Comparison of ENCODE assay signal across 1 cellular context in the genomic region with DNA sequence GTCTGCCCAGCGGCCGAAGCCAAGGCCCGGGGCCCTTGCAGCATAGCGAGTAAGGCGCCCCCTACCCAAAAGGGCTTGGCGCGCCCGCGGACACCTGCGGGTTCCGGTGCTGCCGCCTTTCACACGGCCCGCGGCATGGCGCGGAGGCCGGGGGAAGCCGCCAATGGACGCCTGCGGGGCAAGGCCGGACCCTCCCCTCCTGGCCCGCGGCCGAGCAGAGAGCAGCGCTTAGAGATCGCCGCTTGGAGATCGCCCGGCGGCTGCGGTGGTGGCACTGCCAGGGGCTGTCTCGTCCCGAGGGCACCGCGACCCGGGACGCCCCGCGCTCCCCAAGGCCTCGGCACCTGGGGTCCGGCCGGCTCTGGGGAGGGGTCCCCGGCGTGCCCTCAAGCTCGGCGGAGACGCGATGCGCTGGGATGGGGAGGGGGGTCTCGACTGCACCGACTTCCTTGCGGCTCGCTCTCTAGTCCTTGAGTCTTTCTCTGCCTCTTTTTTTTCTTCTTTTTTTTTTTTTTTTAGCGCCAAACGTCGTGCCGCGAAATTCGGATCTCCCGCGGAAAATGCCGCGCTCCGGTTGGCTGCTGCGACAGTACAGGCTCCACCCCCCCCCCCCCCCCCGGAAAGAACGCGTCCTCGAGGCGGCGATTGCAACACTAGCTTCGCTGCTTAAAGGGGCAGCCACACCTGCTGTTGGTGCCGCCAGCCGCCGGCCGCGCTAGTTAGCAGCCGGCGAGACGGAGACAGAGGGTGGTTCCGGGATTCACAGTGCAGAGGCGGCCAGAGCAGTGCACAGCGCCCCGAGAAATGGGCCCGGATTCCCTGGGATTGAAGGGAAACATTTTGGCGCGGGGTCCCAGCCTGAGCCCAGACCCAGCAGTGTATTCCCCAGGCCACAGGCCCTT.
TF ChIP-seq lines count a peak whose summit lies in the region.

Gene E2F2 (minus strand): TSS at position 484 of the 902 bp plus-strand sequence. CDS start 440 bp downstream, at position 44.

TF ChIP-seq in GM12878, 131 proteins besides CTCF, POLR2A, EP300 and RAD21 (continued from another document and continues in another):
- TF ChIP-seq, protein P1, sequence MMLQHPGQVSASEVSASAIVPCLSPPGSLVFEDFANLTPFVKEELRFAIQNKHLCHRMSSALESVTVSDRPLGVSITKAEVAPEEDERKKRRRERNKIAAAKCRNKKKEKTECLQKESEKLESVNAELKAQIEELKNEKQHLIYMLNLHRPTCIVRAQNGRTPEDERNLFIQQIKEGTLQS (IDR thresholded peaks at IDR 0.05; ENCODE audit: borderline replicate concordance, extremely low read depth, low read depth, low read length) = no peak
- TF ChIP-seq, protein P2, sequence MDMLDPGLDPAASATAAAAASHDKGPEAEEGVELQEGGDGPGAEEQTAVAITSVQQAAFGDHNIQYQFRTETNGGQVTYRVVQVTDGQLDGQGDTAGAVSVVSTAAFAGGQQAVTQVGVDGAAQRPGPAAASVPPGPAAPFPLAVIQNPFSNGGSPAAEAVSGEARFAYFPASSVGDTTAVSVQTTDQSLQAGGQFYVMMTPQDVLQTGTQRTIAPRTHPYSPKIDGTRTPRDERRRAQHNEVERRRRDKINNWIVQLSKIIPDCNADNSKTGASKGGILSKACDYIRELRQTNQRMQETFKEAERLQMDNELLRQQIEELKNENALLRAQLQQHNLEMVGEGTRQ (IDR thresholded peaks at IDR 0.05; ENCODE audit: borderline replicate concordance, low read depth, low read length) = no peak
- TF ChIP-seq ZNF24 (IDR thresholded peaks at IDR 0.05) (no peak), SRF (IDR thresholded peaks at IDR 0.05; ENCODE audit: low read depth in 2 of 2, low read length in 2 of 2) (no peak), NRF1 (conservative IDR thresholded peaks at IDR 0.05; ENCODE audit: low read depth, low read length) (no peak), SKIL (IDR thresholded peaks at IDR 0.05; ENCODE audit: low read depth, poor library complexity, severe bottlenecking) (no peak), SUPT20H (IDR thresholded peaks at IDR 0.05; ENCODE audit: borderline replicate concordance, control insufficient read depth, low read depth, low read length) (no peak), SP1 (IDR thresholded peaks at IDR 0.05; ENCODE audit: low read depth, low read length) (no peak), EED (IDR thresholded peaks at IDR 0.05; ENCODE audit: low read depth) (no peak), TBL1XR1 (IDR thresholded peaks at IDR 0.05; ENCODE audit: low read depth, low read length) (no peak), ZBED1 (IDR thresholded peaks at IDR 0.05; ENCODE audit: borderline replicate concordance) (no peak), RBBP5 (conservative IDR thresholded peaks at IDR 0.05) (no peak), TARDBP (IDR thresholded peaks at IDR 0.05; ENCODE audit: borderline replicate concordance) (no peak), ESRRA (IDR thresholded peaks at IDR 0.05; ENCODE audit: low read length) (no peak), MLLT1 (IDR thresholded peaks at IDR 0.05) (no peak), ASH2L (IDR thresholded peaks at IDR 0.05; ENCODE audit: borderline replicate concordance, low read depth) (no peak), ZNF207 (IDR thresholded peaks at IDR 0.05; ENCODE audit: borderline replicate concordance) (no peak), SMAD1 (IDR thresholded peaks at IDR 0.05; ENCODE audit: low read depth, partially characterized antibody) (no peak), HDAC2 (IDR thresholded peaks at IDR 0.05) (peak; percentile 64; the same call in 1 of the 2 replicates), POU2F2 (IDR thresholded peaks at IDR 0.05; ENCODE audit: borderline replicate concordance, low read depth, low read length) (no peak), FOXK2 (IDR thresholded peaks at IDR 0.05) (no peak), TCF12 (IDR thresholded peaks at IDR 0.05; ENCODE audit: low read depth, low read length) (peak; percentile 57; the same call in 1 of the 2 replicates), RAD51 (IDR thresholded peaks at IDR 0.05) (no peak), SIX5 (IDR thresholded peaks at IDR 0.05; ENCODE audit: low read depth, low read length, severe bottlenecking) (no peak), NR2F1 (conservative IDR thresholded peaks at IDR 0.05) (0 out of 2 replicates have a peak, but pooled peaks have one; percentile 9), POLR2AphosphoS2 (IDR thresholded peaks at IDR 0.05; ENCODE audit: low read depth, low read length) (no peak), CEBPB (IDR thresholded peaks at IDR 0.05; ENCODE audit: borderline replicate concordance in 1 of 2, low read depth in 2 of 2, low read length in 2 of 2) (peak in 1 of 2 experiments; percentile 96; a peak in 2 of 4 replicates), EGR1 (IDR thresholded peaks at IDR 0.05; ENCODE audit: borderline replicate concordance in 1 of 2, low read depth in 2 of 2, low read length in 2 of 2) (no peak), IKZF2 (IDR thresholded peaks at IDR 0.05) (no peak), RB1 (IDR thresholded peaks at IDR 0.05; ENCODE audit: borderline replicate concordance) (peak; percentile 94; the same call in 1 of the 2 replicates), ATF7 (IDR thresholded peaks at IDR 0.05; ENCODE audit: low read depth) (no peak), ZNF217 (IDR thresholded peaks at IDR 0.05) (no peak), NR2C1 (IDR thresholded peaks at IDR 0.05) (no peak), SREBF2 (IDR thresholded peaks at IDR 0.05; ENCODE audit: low read length) (no peak), PML (IDR thresholded peaks at IDR 0.05; ENCODE audit: low read length) (no peak), ZNF622 (IDR thresholded peaks at IDR 0.05) (no peak), SPI1 (IDR thresholded peaks at IDR 0.05; ENCODE audit: borderline replicate concordance, insufficient read depth, low read depth, low read length) (no peak)
- TF ChIP-seq, protein P3, sequence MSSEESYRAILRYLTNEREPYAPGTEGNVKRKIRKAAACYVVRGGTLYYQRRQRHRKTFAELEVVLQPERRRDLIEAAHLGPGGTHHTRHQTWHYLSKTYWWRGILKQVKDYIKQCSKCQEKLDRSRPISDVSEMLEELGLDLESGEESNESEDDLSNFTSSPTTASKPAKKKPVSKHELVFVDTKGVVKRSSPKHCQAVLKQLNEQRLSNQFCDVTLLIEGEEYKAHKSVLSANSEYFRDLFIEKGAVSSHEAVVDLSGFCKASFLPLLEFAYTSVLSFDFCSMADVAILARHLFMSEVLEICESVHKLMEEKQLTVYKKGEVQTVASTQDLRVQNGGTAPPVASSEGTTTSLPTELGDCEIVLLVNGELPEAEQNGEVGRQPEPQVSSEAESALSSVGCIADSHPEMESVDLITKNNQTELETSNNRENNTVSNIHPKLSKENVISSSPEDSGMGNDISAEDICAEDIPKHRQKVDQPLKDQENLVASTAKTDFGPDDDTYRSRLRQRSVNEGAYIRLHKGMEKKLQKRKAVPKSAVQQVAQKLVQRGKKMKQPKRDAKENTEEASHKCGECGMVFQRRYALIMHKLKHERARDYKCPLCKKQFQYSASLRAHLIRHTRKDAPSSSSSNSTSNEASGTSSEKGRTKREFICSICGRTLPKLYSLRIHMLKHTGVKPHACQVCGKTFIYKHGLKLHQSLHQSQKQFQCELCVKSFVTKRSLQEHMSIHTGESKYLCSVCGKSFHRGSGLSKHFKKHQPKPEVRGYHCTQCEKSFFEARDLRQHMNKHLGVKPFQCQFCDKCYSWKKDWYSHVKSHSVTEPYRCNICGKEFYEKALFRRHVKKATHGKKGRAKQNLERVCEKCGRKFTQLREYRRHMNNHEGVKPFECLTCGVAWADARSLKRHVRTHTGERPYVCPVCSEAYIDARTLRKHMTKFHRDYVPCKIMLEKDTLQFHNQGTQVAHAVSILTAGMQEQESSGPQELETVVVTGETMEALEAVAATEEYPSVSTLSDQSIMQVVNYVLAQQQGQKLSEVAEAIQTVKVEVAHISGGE (CRISPR knock-in tag; IDR thresholded peaks at IDR 0.05) = no peak
- TF ChIP-seq, protein P4, sequence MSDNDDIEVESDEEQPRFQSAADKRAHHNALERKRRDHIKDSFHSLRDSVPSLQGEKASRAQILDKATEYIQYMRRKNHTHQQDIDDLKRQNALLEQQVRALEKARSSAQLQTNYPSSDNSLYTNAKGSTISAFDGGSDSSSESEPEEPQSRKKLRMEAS (IDR thresholded peaks at IDR 0.05; ENCODE audit: low read depth, low read length) = peak; percentile 60; the same call in 1 of the 2 replicates
- TF ChIP-seq, protein P5, sequence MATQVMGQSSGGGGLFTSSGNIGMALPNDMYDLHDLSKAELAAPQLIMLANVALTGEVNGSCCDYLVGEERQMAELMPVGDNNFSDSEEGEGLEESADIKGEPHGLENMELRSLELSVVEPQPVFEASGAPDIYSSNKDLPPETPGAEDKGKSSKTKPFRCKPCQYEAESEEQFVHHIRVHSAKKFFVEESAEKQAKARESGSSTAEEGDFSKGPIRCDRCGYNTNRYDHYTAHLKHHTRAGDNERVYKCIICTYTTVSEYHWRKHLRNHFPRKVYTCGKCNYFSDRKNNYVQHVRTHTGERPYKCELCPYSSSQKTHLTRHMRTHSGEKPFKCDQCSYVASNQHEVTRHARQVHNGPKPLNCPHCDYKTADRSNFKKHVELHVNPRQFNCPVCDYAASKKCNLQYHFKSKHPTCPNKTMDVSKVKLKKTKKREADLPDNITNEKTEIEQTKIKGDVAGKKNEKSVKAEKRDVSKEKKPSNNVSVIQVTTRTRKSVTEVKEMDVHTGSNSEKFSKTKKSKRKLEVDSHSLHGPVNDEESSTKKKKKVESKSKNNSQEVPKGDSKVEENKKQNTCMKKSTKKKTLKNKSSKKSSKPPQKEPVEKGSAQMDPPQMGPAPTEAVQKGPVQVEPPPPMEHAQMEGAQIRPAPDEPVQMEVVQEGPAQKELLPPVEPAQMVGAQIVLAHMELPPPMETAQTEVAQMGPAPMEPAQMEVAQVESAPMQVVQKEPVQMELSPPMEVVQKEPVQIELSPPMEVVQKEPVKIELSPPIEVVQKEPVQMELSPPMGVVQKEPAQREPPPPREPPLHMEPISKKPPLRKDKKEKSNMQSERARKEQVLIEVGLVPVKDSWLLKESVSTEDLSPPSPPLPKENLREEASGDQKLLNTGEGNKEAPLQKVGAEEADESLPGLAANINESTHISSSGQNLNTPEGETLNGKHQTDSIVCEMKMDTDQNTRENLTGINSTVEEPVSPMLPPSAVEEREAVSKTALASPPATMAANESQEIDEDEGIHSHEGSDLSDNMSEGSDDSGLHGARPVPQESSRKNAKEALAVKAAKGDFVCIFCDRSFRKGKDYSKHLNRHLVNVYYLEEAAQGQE (IDR thresholded peaks at IDR 0.05; ENCODE audit: low read depth, low read length) = no peak
- TF ChIP-seq, protein P6, sequence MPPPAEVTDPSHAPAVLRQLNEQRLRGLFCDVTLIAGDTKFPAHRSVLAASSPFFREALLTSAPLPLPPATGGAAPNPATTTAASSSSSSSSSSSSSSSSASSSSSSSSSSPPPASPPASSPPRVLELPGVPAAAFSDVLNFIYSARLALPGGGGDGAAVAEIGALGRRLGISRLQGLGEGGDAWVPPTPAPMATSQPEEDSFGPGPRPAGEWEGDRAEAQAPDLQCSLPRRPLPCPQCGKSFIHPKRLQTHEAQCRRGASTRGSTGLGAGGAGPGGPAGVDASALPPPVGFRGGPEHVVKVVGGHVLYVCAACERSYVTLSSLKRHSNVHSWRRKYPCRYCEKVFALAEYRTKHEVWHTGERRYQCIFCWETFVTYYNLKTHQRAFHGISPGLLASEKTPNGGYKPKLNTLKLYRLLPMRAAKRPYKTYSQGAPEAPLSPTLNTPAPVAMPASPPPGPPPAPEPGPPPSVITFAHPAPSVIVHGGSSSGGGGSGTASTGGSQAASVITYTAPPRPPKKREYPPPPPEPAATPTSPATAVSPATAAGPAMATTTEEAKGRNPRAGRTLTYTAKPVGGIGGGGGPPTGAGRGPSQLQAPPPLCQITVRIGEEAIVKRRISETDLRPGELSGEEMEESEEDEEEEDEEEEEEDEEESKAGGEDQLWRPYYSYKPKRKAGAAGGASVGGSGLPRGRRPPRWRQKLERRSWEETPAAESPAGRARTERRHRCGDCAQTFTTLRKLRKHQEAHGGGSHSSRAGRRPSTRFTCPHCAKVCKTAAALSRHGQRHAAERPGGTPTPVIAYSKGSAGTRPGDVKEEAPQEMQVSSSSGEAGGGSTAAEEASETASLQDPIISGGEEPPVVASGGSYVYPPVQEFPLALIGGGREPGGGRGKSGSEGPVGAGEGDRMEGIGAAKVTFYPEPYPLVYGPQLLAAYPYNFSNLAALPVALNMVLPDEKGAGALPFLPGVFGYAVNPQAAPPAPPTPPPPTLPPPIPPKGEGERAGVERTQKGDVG (CRISPR knock-in tag; IDR thresholded peaks at IDR 0.05) = no peak
- TF ChIP-seq, protein P7, sequence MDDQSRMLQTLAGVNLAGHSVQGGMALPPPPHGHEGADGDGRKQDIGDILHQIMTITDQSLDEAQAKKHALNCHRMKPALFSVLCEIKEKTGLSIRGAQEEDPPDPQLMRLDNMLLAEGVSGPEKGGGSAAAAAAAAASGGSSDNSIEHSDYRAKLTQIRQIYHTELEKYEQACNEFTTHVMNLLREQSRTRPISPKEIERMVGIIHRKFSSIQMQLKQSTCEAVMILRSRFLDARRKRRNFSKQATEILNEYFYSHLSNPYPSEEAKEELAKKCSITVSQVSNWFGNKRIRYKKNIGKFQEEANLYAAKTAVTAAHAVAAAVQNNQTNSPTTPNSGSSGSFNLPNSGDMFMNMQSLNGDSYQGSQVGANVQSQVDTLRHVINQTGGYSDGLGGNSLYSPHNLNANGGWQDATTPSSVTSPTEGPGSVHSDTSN (IDR thresholded peaks at IDR 0.05; ENCODE audit: insufficient replicate concordance, low read depth, low read length) = no peak
